In genomic region chr14:24013654-24014514, GRCh38 we compare ENCODE assay signal across 8 cellular contexts. TPM values are rescaled to one million over a fixed set of nuclear protein-coding genes. Genes with fewer than 3 reads are reported as not detected.
DNase-seq lines count a peak whose midpoint lies in the region; ATAC-seq, FAIRE-seq and TF ChIP-seq lines count a peak whose summit lies in the region.

No MANE protein-coding gene starts in this region.

- peak; percentile 80 for TF ChIP-seq CTCF in GM06990 (IDR thresholded peaks at IDR 0.05; ENCODE audit: insufficient read depth, low read length, poor library complexity, severe bottlenecking)
- peak; percentile 64 to 72 for TF ChIP-seq CTCF in endothelial cell of umbilical vein (IDR thresholded peaks at IDR 0.05; ENCODE audit: extremely low read depth in 1 of 2, insufficient read depth in 1 of 2, low read depth in 1 of 2, low read length in 2 of 2)

- H3K27ac ChIP-seq in endothelial cell of umbilical vein (ENCODE audit: insufficient read depth, low read depth, low read length) = no peak overlapping the region

- DNase-seq in GM06990 (ENCODE audit: extremely low read depth, insufficient read length) (no peak), HT-29 (ENCODE audit: low spot score) (peak; percentile 86), NCI-H748 (lab: John Stamatoyannopoulos, UW; ENCODE audit: unreplicated experiment) (peak; percentile 77), endothelial cell of umbilical vein (ENCODE audit: low read depth, low spot score) (peak; percentile 82), mucosa of gallbladder (ENCODE audit: low spot score) (peak; percentile 66), urothelium cell line (ENCODE audit: low spot score) (peak; percentile 55)
- peak; percentile 16 to 35 for DNase-seq in activated CD4-positive, alpha-beta T cell treated with anti-CD3 and anti-CD28 coated beads, Interleukin-2, amount 50 U/mL, for 4 hours

- H3K79me2 ChIP-seq in endothelial cell of umbilical vein (ENCODE audit: control insufficient read depth, insufficient read depth, low read length) = no peaks in the 10 kb centered on the region

- no TSS peak for BruUV-seq in endothelial cell of umbilical vein (replicated peaks; lab: Mats Ljungman, UMichigan)

- H3K9ac ChIP-seq in endothelial cell of umbilical vein (replicated peaks; ENCODE audit: extremely low read depth, insufficient read depth, low read length) = no peak overlapping the region

- peaks cover 3% of the 10 kb centered on the region for H3K4me1 ChIP-seq in endothelial cell of umbilical vein (ENCODE audit: control insufficient read depth, extremely low read depth, insufficient read depth, low read length)

- H3K4me3 ChIP-seq in GM06990 (replicated peaks; ENCODE audit: low read depth, low read length) = no peak overlapping the region
- H3K4me3 ChIP-seq in endothelial cell of umbilical vein (replicated peaks in 1 of 3; ENCODE audit: insufficient read depth in 1 of 3, low read depth in 1 of 3, low read length in 3 of 3) = no peak overlapping the region

- H4K20me1 ChIP-seq in endothelial cell of umbilical vein (replicated peaks; ENCODE audit: control insufficient read depth, extremely low read depth, insufficient read depth, low read length) = no peaks in the 10 kb centered on the region

- CTCF ChIA-PET in endothelial cell of umbilical vein (lab: Charles Lee) = interaction anchor here (0.8 to 1.0 kb wide), 3 partner anchors 45 to 284 kb away, joined by 3 to 4 read pairs (median 3); no protein-coding TSS in a partner anchor

- FAIRE-seq in endothelial cell of umbilical vein (lab: Jason Lieb, UNC) (peak; percentile 74), urothelium cell line (lab: Jason Lieb, UNC) (no peak)

- H3K27me3 ChIP-seq in GM06990 (replicated peaks; ENCODE audit: control insufficient read depth, insufficient read depth, low read length) = no peaks in the 10 kb centered on the region
- peaks cover 0 to 2% of the 10 kb centered on the region in 2 experiments for H3K27me3 ChIP-seq in endothelial cell of umbilical vein (ENCODE audit: control insufficient read depth in 2 of 2, insufficient read depth in 2 of 2, low read length in 2 of 2)

- no peaks in the 10 kb centered on the region for H3K9me3 ChIP-seq in endothelial cell of umbilical vein (replicated peaks; ENCODE audit: control insufficient read depth, insufficient read depth, low read length)

- no peak for ATAC-seq in HG03469 (IDR thresholded peaks at IDR 0.05; ENCODE audit: unreplicated experiment)

- no peak for TF ChIP-seq POLR2A in endothelial cell of umbilical vein (IDR thresholded peaks at IDR 0.05; ENCODE audit: low read depth, low read length)

- intact Hi-C loops in endothelial cell of umbilical vein (cut with micrococcal nuclease) = loop anchor here (1.0 to 2.0 kb wide), 8 partner anchors 22 to 228 kb away; partner anchors contain the start of genes IRF9, PCK2 and TINF2

- dilution Hi-C loops in endothelial cell of umbilical vein (cut with MboI; ENCODE audit: extremely low pct_ligation_motif_present, low sequenced_read_pairs) = no loop called here

- POLR2A ChIA-PET in endothelial cell of umbilical vein (lab: Charles Lee) = no interaction called here

- no peaks in the 10 kb centered on the region for H3K36me3 ChIP-seq in GM06990 (ENCODE audit: control insufficient read depth, insufficient read depth, low read length)
- no peaks in the 10 kb centered on the region for H3K36me3 ChIP-seq in endothelial cell of umbilical vein (ENCODE audit: control insufficient read depth in 2 of 2, extremely low read depth in 1 of 2, insufficient read depth in 2 of 2, low read length in 2 of 2)

- no peak overlapping the region for H2AFZ ChIP-seq in endothelial cell of umbilical vein (ENCODE audit: low read depth, low read length)

- no peak overlapping the region for H3K4me2 ChIP-seq in endothelial cell of umbilical vein (ENCODE audit: insufficient read depth, low read length)

- H3K9me1 ChIP-seq in endothelial cell of umbilical vein (replicated peaks; ENCODE audit: control insufficient read depth, extremely low read depth, insufficient read depth, low read length) = no peaks in the 10 kb centered on the region

TF ChIP-seq in endothelial cell of umbilical vein, 7 proteins besides CTCF, POLR2A, EP300 and RAD21:
- TF ChIP-seq JUN (IDR thresholded peaks at IDR 0.05; ENCODE audit: borderline replicate concordance, insufficient read depth, insufficient read length, low read depth) (no peak), MYC (IDR thresholded peaks at IDR 0.05; ENCODE audit: low read depth, low read length) (no peak), MAX (IDR thresholded peaks at IDR 0.05; ENCODE audit: insufficient read depth, insufficient read length) (no peak), POLR2AphosphoS5 (IDR thresholded peaks at IDR 0.05; ENCODE audit: insufficient read depth, low read depth, low read length) (no peak), GATA2 (IDR thresholded peaks at IDR 0.05; ENCODE audit: insufficient read depth, insufficient read length, low read depth, low read length) (no peak), FOS (IDR thresholded peaks at IDR 0.05; ENCODE audit: borderline replicate concordance, insufficient read depth, low read length) (no peak), EZH2 (IDR thresholded peaks at IDR 0.05; ENCODE audit: borderline replicate concordance, low read depth, low read length, severe bottlenecking) (no peak)

RNA-seq across cellular contexts. Expression of gene DHRS4L2, which starts 25.2 kb away (rescaled TPM):
- 29.2 and 35.7 TPM in 2 replicates for total RNA-seq in HT-29 (2014; rRNA removed; shearing (Covaris generic))
- total RNA-seq in endothelial cell of umbilical vein (18.5 and 20.7 TPM in 2 replicates), mucosa of gallbladder (12.0 TPM)
- polyA plus RNA-seq in endothelial cell of umbilical vein = 18.2 and 21.9 TPM in 2 replicates
- 24.0 and 26.1 TPM in 2 replicates for polyA plus RNA-seq in endothelial cell of umbilical vein (2011; cell fraction: cytosol; rRNA removed)
- polyA plus RNA-seq in endothelial cell of umbilical vein (2011; cell fraction: nucleus; rRNA removed) = 11.4 and 15.6 TPM in 2 replicates
- polyA plus RNA-seq in endothelial cell of umbilical vein (2012) = 18.6 and 20.4 TPM in 2 replicates
- 10.1 and 12.2 TPM in 2 replicates for polyA minus RNA-seq in endothelial cell of umbilical vein
- 30.6 TPM for polyA minus RNA-seq in endothelial cell of umbilical vein (2011; cell fraction: cytosol; rRNA and poly(A)+ RNA removed)
- polyA minus RNA-seq in endothelial cell of umbilical vein (2011; cell fraction: nucleus; rRNA and poly(A)+ RNA removed) = 2.6 and 3.9 TPM in 2 replicates

RNA-seq across cellular contexts. Expression of gene CARMIL3, which starts 37.9 kb away (rescaled TPM):
- total RNA-seq in HT-29 (2014; rRNA removed; shearing (Covaris generic)) = 1.1 TPM in 2 replicates
- total RNA-seq in endothelial cell of umbilical vein (not detected in 2 replicates), mucosa of gallbladder (1.6 TPM)
- 0.03 and 0.08 TPM in 2 replicates for polyA plus RNA-seq in endothelial cell of umbilical vein
- 0.01 TPM in 1 of 2 replicates, not detected in the other for polyA plus RNA-seq in endothelial cell of umbilical vein (2011; cell fraction: cytosol; rRNA removed)
- polyA plus RNA-seq in endothelial cell of umbilical vein (2011; cell fraction: nucleus; rRNA removed) = 0.22 and 0.36 TPM in 2 replicates
- polyA plus RNA-seq in endothelial cell of umbilical vein (2012) = 0.04 TPM in 1 of 2 replicates, not detected in the other
- 0.05 TPM in 1 of 2 replicates, not detected in the other for polyA minus RNA-seq in endothelial cell of umbilical vein
- not detected for polyA minus RNA-seq in endothelial cell of umbilical vein (2011; cell fraction: cytosol; rRNA and poly(A)+ RNA removed)
- 0.14 TPM in 1 of 2 replicates, not detected in the other for polyA minus RNA-seq in endothelial cell of umbilical vein (2011; cell fraction: nucleus; rRNA and poly(A)+ RNA removed)

RNA-seq across cellular contexts. Expression of gene CPNE6, which starts 57.5 kb away (rescaled TPM):
- total RNA-seq in HT-29 (2014; rRNA removed; shearing (Covaris generic)) = not detected in 2 replicates
- total RNA-seq in endothelial cell of umbilical vein (not detected in 2 replicates), mucosa of gallbladder (2.2 TPM)
- not detected in 2 replicates for polyA plus RNA-seq in endothelial cell of umbilical vein
- not detected in 2 replicates for polyA plus RNA-seq in endothelial cell of umbilical vein (2011; cell fraction: cytosol; rRNA removed)
- not detected in 2 replicates for polyA plus RNA-seq in endothelial cell of umbilical vein (2011; cell fraction: nucleus; rRNA removed)
- not detected in 2 replicates for polyA plus RNA-seq in endothelial cell of umbilical vein (2012)
- polyA minus RNA-seq in endothelial cell of umbilical vein = not detected in 2 replicates
- polyA minus RNA-seq in endothelial cell of umbilical vein (2011; cell fraction: cytosol; rRNA and poly(A)+ RNA removed) = not detected
- polyA minus RNA-seq in endothelial cell of umbilical vein (2011; cell fraction: nucleus; rRNA and poly(A)+ RNA removed) = not detected in 2 replicates
